Comparison of ENCODE assay signal across 22 cellular contexts in the genomic region with DNA sequence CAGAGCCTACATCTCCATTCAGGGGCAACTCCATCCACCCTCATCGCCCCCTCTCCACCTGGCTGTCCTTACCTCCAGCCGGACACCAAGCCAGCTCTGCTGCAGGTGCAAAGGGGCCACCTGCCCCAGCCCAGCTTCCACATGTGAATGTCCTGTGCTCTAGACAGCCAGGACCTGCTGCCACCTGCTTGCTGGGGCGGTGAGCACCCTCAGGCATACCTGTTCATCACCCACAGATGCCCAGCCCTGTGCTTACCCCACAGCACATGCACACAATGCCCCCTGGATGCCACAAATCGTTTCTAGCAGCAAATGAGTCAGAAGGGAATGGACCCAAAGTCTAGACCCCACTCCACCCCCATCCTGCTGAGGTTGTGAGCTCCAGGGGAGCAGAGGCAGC. TPM values are rescaled to one million over a fixed set of nuclear protein-coding genes. Genes with fewer than 3 reads are reported as not detected.
DNase-seq lines count a peak whose midpoint lies in the region; ATAC-seq and TF ChIP-seq lines count a peak whose summit lies in the region.
"Had no signal": no experiment of that assay in that cellular context is flagged by ENCODE, and none has a peak within 500 bp of the region (broad histone marks: within the 10 kb centered on the region; RNA-seq: fewer than 3 reads in every experiment).

No MANE protein-coding gene starts in this region.

- CTCF ChIA-PET in activated naive CD4-positive, alpha-beta T cell treated with anti-CD3 and anti-CD28 coated beads, Interleukin-2, amount 10 ng/mL, durations not matched to agents 7 days and 5 days (lab: Charles Lee) = no interaction called here
- CTCF ChIA-PET in activated CD4-positive, alpha-beta memory T cell treated with anti-CD3 and anti-CD28 coated beads, Interleukin-2, amount 10 ng/mL, durations not matched to agents 7 days and 5 days (lab: Charles Lee) = interaction anchor here (1.0 kb wide), 1 partner anchor 13 kb away, joined by 3 read pairs; the partner anchor contains the start of gene NKD2

- no peak overlapping the region for H3K9ac ChIP-seq in BLaER1 treated with 17β-estradiol and CSF1 and Interleukin-3, amounts not matched to agents 10 nM and 100 nM
- H3K9ac ChIP-seq in DND-41 (ENCODE audit: low read depth, low read length) (no peak overlapping the region), endodermal cell (ENCODE audit: extremely low read depth, low read length, poor library complexity, severe bottlenecking) (no peak overlapping the region)

- no peaks in the 10 kb centered on the region for H3K9me3 Mint-ChIP-seq in endodermal cell
- H3K9me3 Mint-ChIP-seq in activated naive CD4-positive, alpha-beta T cell treated with anti-CD3 and anti-CD28 coated beads, Interleukin-2, amount 10 ng/mL, durations not matched to agents 7 days and 5 days = no peaks in the 10 kb centered on the region
- H3K9me3 Mint-ChIP-seq in activated CD4-positive, alpha-beta memory T cell treated with anti-CD3 and anti-CD28 coated beads, Interleukin-2, amount 10 ng/mL, durations not matched to agents 7 days and 5 days = no peaks in the 10 kb centered on the region
- H3K9me3 Mint-ChIP-seq: activated naive CD4-positive, alpha-beta T cell treated with anti-CD3 and anti-CD28 coated beads, Interleukin-2, amount 50 U/mL, for 72 hours; mesothelial cell of epicardium had no signal

- peak overlapping the region in 1 of 11 experiments; percentile 48; a peak in 1 of 22 replicates for H3K27ac ChIP-seq in BLaER1 treated with 17β-estradiol and CSF1 and Interleukin-3, amounts not matched to agents 10 nM and 100 nM
- H3K27ac ChIP-seq in DND-41 (ENCODE audit: low read length) (peak overlapping the region; percentile 26; the same call in 1 of the 2 replicates), endodermal cell (ENCODE audit: low read depth, low read length) (no peak overlapping the region), spleen (peak overlapping the region in 5 of 8 donors; percentile 13 to 75 (median 63))
- H3K27ac ChIP-seq: C4-2B, left ventricle myocardium inferior had no signal

- no peak overlapping the region for H2AFZ ChIP-seq in DND-41 (ENCODE audit: low read depth, low read length)

- H3K4me1 Mint-ChIP-seq in endodermal cell = peaks cover 13% of the 10 kb centered on the region
- H3K4me1 Mint-ChIP-seq in activated naive CD4-positive, alpha-beta T cell treated with anti-CD3 and anti-CD28 coated beads, Interleukin-2, amount 10 ng/mL, durations not matched to agents 7 days and 5 days = peaks cover 22% of the 10 kb centered on the region
- H3K4me1 Mint-ChIP-seq in activated CD4-positive, alpha-beta memory T cell treated with anti-CD3 and anti-CD28 coated beads, Interleukin-2, amount 10 ng/mL, durations not matched to agents 7 days and 5 days = peaks cover 16% of the 10 kb centered on the region

- 84 to 92% methylated on average over 3 to 4 of the region's 4 CpGs for WGBS in endodermal cell (ENCODE audit: insufficient coverage in 1 of 2, insufficient read length in 1 of 2), 2 experiments
- WGBS in spleen, 5 donors = 65 to 84% (median 77%) methylated on average over 4 of the region's 4 CpGs

- H3K27ac Mint-ChIP-seq in endodermal cell = no peak overlapping the region
- H3K27ac Mint-ChIP-seq in activated naive CD4-positive, alpha-beta T cell treated with anti-CD3 and anti-CD28 coated beads, Interleukin-2, amount 10 ng/mL, durations not matched to agents 7 days and 5 days = no peak overlapping the region
- H3K27ac Mint-ChIP-seq in activated CD4-positive, alpha-beta memory T cell treated with anti-CD3 and anti-CD28 coated beads, Interleukin-2, amount 10 ng/mL, durations not matched to agents 7 days and 5 days = no peak overlapping the region
- H3K27ac Mint-ChIP-seq: activated naive CD4-positive, alpha-beta T cell treated with anti-CD3 and anti-CD28 coated beads, Interleukin-2, amount 50 U/mL, for 72 hours; naive thymus-derived CD4-positive, alpha-beta T cell had no signal

- TF ChIP-seq POLR2A in spleen (IDR thresholded peaks at IDR 0.05) = no peak

- H3K9me3 ChIP-seq in BLaER1 treated with 17β-estradiol and CSF1 and Interleukin-3, amounts not matched to agents 10 nM and 100 nM (replicated peaks in 1 of 11) = no peaks in the 10 kb centered on the region
- H3K9me3 ChIP-seq in DND-41 (ENCODE audit: insufficient read depth, low read length, severe bottlenecking) (no peaks in the 10 kb centered on the region), endodermal cell (ENCODE audit: control insufficient read depth, low read length) (no peaks in the 10 kb centered on the region), spleen (no peaks in the 10 kb centered on the region)
- H3K9me3 ChIP-seq: left ventricle myocardium inferior, transverse colon had no signal

- H3K4me3 Mint-ChIP-seq in endodermal cell = no peak overlapping the region
- H3K4me3 Mint-ChIP-seq in activated naive CD4-positive, alpha-beta T cell treated with anti-CD3 and anti-CD28 coated beads, Interleukin-2, amount 10 ng/mL, durations not matched to agents 7 days and 5 days = no peak overlapping the region
- no peak overlapping the region for H3K4me3 Mint-ChIP-seq in activated CD4-positive, alpha-beta memory T cell treated with anti-CD3 and anti-CD28 coated beads, Interleukin-2, amount 10 ng/mL, durations not matched to agents 7 days and 5 days
- H3K4me3 Mint-ChIP-seq: mesothelial cell of epicardium had no signal

- no peak for DNase-seq in DND-41
- peak; percentile 24 for DNase-seq in endodermal cell
- no peak for DNase-seq in spleen
- no peak for DNase-seq in NCI-H2227 treated with DMSO at 0.1 percent for 48 hours (lab: John Stamatoyannopoulos, UW)
- no peak for DNase-seq in activated naive CD4-positive, alpha-beta T cell treated with anti-CD3 and anti-CD28 coated beads, Interleukin-2, amount 10 ng/mL, durations not matched to agents 7 days and 5 days
- no peak for DNase-seq in activated CD4-positive, alpha-beta memory T cell treated with anti-CD3 and anti-CD28 coated beads, Interleukin-2, amount 10 ng/mL, durations not matched to agents 7 days and 5 days
- DNase-seq: activated CD4-positive, alpha-beta T cell treated with anti-CD3 and anti-CD28 coated beads, Interleukin-2, amount 50 U/mL, for 1 hour; caudate nucleus; dermis blood vessel endothelial cell; KG1; left ventricle myocardium inferior; NCI-H1436 treated with DMSO at 0.1 percent for 48 hours; NCI-H446 treated with DMSO at 0.1 percent for 48 hours; small intestine; stimulated activated CD4-positive, alpha-beta T cell treated with anti-CD3 and anti-CD28 coated beads, Interleukin-2, amount 100 ng/mL, for 24 hours; transverse colon had no signal

- H3K36me3 Mint-ChIP-seq in endodermal cell (ENCODE audit: low read depth) = no peaks in the 10 kb centered on the region
- H3K36me3 Mint-ChIP-seq in activated naive CD4-positive, alpha-beta T cell treated with anti-CD3 and anti-CD28 coated beads, Interleukin-2, amount 10 ng/mL, durations not matched to agents 7 days and 5 days = no peaks in the 10 kb centered on the region
- no peaks in the 10 kb centered on the region for H3K36me3 Mint-ChIP-seq in activated CD4-positive, alpha-beta memory T cell treated with anti-CD3 and anti-CD28 coated beads, Interleukin-2, amount 10 ng/mL, durations not matched to agents 7 days and 5 days (ENCODE audit: low read depth)
- H3K36me3 Mint-ChIP-seq: activated naive CD4-positive, alpha-beta T cell treated with anti-CD3 and anti-CD28 coated beads, Interleukin-2, amount 50 U/mL, for 72 hours; mesothelial cell of epicardium had no signal

- intact Hi-C loops in spleen (cut with DNase I; ENCODE audit: low total_unique reads) = no loop called here

- no peaks in the 10 kb centered on the region for H3K36me3 ChIP-seq in BLaER1 treated with 17β-estradiol and CSF1 and Interleukin-3, amounts not matched to agents 10 nM and 100 nM
- H3K36me3 ChIP-seq in DND-41 (ENCODE audit: insufficient read depth, low read length) (no peaks in the 10 kb centered on the region), endodermal cell (ENCODE audit: control insufficient read depth, insufficient read depth, low read length) (no peaks in the 10 kb centered on the region), spleen (no peaks in the 10 kb centered on the region)
- H3K36me3 ChIP-seq: left ventricle myocardium inferior, transverse colon had no signal

- peak overlapping the region in 10 of 11 experiments; percentile 40 to 99 (median 90); a peak in 19 of 22 replicates for H3K4me2 ChIP-seq in BLaER1 treated with 17β-estradiol and CSF1 and Interleukin-3, amounts not matched to agents 10 nM and 100 nM
- peak overlapping the region; percentile 82; the same call in 1 of the 2 replicates for H3K4me2 ChIP-seq in DND-41 (ENCODE audit: insufficient read depth, low read length)

- H3K27me3 ChIP-seq in BLaER1 treated with 17β-estradiol and CSF1 and Interleukin-3, amounts not matched to agents 10 nM and 100 nM = peaks cover 0 to 17% (median 0%) of the 10 kb centered on the region in 11 experiments; a peak in 5 of 22 replicates
- H3K27me3 ChIP-seq in DND-41 (ENCODE audit: insufficient read depth, low read length, poor library complexity) = no peaks in the 10 kb centered on the region
- H3K27me3 ChIP-seq in endodermal cell (ENCODE audit: control insufficient read depth, insufficient read depth, low read length, poor library complexity, severe bottlenecking) = peaks cover 28% of the 10 kb centered on the region
- H3K27me3 ChIP-seq in spleen (replicated peaks in 1 of 7) = peaks cover 0 to 49% (median 0%) of the 10 kb centered on the region in 7 donors
- H3K27me3 ChIP-seq: transverse colon had no signal

- peaks cover 43 to 91% (median 83%) of the 10 kb centered on the region in 10 experiments for H3K4me1 ChIP-seq in BLaER1 treated with 17β-estradiol and CSF1 and Interleukin-3, amounts not matched to agents 10 nM and 100 nM
- H3K4me1 ChIP-seq in DND-41 (ENCODE audit: insufficient read depth, low read length) = peaks cover 55% of the 10 kb centered on the region
- no peaks in the 10 kb centered on the region for H3K4me1 ChIP-seq in endodermal cell (ENCODE audit: control insufficient read depth, insufficient read depth, low read length)
- peaks cover 0 to 34% (median 20%) of the 10 kb centered on the region in 6 donors for H3K4me1 ChIP-seq in spleen

- peaks cover 0 to 6% (median 0%) of the 10 kb centered on the region in 11 experiments; a peak in 2 of 22 replicates for H4K20me1 ChIP-seq in BLaER1 treated with 17β-estradiol and CSF1 and Interleukin-3, amounts not matched to agents 10 nM and 100 nM
- H4K20me1 ChIP-seq in DND-41 (ENCODE audit: insufficient read depth, low read length) = no peaks in the 10 kb centered on the region

- POLR2A ChIA-PET in activated CD4-positive, alpha-beta memory T cell treated with anti-CD3 and anti-CD28 coated beads, Interleukin-2, amount 10 ng/mL, durations not matched to agents 7 days and 5 days (lab: Charles Lee) = interaction anchor here (2.4 kb wide), 1 partner anchor 13 kb away, joined by 5 read pairs; no protein-coding TSS in a partner anchor

- H3K27me3 Mint-ChIP-seq in endodermal cell (ENCODE audit: insufficient read depth) = peaks cover 32% of the 10 kb centered on the region
- H3K27me3 Mint-ChIP-seq in activated naive CD4-positive, alpha-beta T cell treated with anti-CD3 and anti-CD28 coated beads, Interleukin-2, amount 10 ng/mL, durations not matched to agents 7 days and 5 days = peaks cover 73% of the 10 kb centered on the region
- peaks cover 8% of the 10 kb centered on the region for H3K27me3 Mint-ChIP-seq in activated CD4-positive, alpha-beta memory T cell treated with anti-CD3 and anti-CD28 coated beads, Interleukin-2, amount 10 ng/mL, durations not matched to agents 7 days and 5 days

- peaks cover 4% of the 10 kb centered on the region for H3K79me2 ChIP-seq in DND-41 (ENCODE audit: insufficient read depth, low read length)

- no peak for ATAC-seq in DND-41 (ENCODE audit: insufficient read depth, low read depth)
- ATAC-seq: activated naive CD4-positive, alpha-beta T cell treated with anti-CD3 and anti-CD28 coated beads, Interleukin-2, amount 50 U/mL, for 72 hours; naive thymus-derived CD4-positive, alpha-beta T cell; SK-N-SH treated with all-trans-retinoic acid at 6 μM for 48 hours had no signal

- no peak overlapping the region for H3K4me3 ChIP-seq in BLaER1 treated with 17β-estradiol and CSF1 and Interleukin-3, amounts not matched to agents 10 nM and 100 nM
- H3K4me3 ChIP-seq in DND-41 (ENCODE audit: low read depth in 1 of 2, low read length in 2 of 2) (0 out of 4 replicates have a peak overlapping the region, but pooled peaks of 1 of the 2 experiments have one; percentile 9), endodermal cell (ENCODE audit: low read length) (no peak overlapping the region), spleen (no peak overlapping the region)
- H3K4me3 ChIP-seq: left ventricle myocardium inferior, transverse colon had no signal

- TF ChIP-seq CTCF in DND-41 (IDR thresholded peaks at IDR 0.05; ENCODE audit: borderline replicate concordance, extremely low read depth, low read length, poor library complexity, severe bottlenecking) (no peak), endodermal cell (conservative IDR thresholded peaks at IDR 0.05) (no peak), spleen (IDR thresholded peaks at IDR 0.05 in 8 of 11, conservative IDR thresholded peaks at IDR 0.05 in 3 of 11) (no peak)

RNA-seq across cellular contexts. Expression of gene NKD2, which starts 13.3 kb away (rescaled TPM):
- 10 to 100 TPM; 11.2 to 13.9 TPM for total RNA-seq in endodermal cell
- 63.1 TPM for polyA plus RNA-seq in endodermal cell (2013, experiment 1 of 2)
- 59.4 TPM for polyA plus RNA-seq in endodermal cell (2013, experiment 2 of 2)
- 10 to 100 TPM in 6 of 7 donors, 1 to 10 TPM in 1; 1.4 to 52.3 (median 17.9) TPM for total RNA-seq in spleen
- 10 to 100 TPM in 1 of 3 donors, 1 to 10 TPM in 2; 5.9 to 16.4 (median 7.0) TPM for polyA plus RNA-seq in spleen
- 1 to 10 TPM; 3.6 to 3.7 TPM for total RNA-seq in activated CD4-positive, alpha-beta memory T cell treated with anti-CD3 and anti-CD28 coated beads, Interleukin-2, amount 10 ng/mL, durations not matched to agents 7 days and 5 days
- polyA plus RNA-seq: naive thymus-derived CD4-positive, alpha-beta T cell had no signal
